Comparison of ENCODE assay signal across 10 cellular contexts in the genomic region with DNA sequence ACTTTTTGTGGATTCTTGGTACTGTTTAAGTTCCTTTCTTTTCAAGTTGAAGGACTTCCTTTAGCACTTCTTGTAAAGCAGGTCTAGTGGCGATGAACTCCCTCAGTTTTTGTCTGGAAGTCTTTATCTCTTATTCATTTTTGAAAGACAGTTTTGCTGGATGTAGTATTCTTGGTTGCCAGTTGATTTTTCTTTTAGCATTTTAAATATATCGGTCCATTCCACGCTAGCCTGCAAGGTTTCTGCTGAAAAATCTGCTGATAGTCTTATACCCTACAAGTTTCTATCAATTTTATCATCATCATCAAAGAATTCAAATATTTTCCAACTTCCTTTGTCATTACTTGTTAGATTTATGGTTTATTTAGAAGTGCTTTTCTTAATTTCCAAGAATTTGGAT. TPM values are rescaled to one million over a fixed set of nuclear protein-coding genes. Genes with fewer than 3 reads are reported as not detected.
"Had no signal": no experiment of that assay in that cellular context is flagged by ENCODE, and none has a peak within 500 bp of the region (broad histone marks: within the 10 kb centered on the region; RNA-seq: fewer than 3 reads in every experiment).

No MANE protein-coding gene starts in this region.

- DNase-seq: GM23248, GOT3, H7, H9, HCEC 1CT, HFFc6 had no signal

- H3K9me3 ChIP-seq: HAP-1 had no signal

- H3K4me1 ChIP-seq: HAP-1 had no signal

- H3K36me3 ChIP-seq: HAP-1 had no signal

- FAIRE-seq: H1, H54 had no signal

- H3K27ac ChIP-seq: GM23248 had no signal

- H3K4me3 ChIP-seq: GM23248, GM23338, HAP-1 had no signal

RNA-seq across cellular contexts. Expression of a gene that starts 40.9 kb away (rescaled TPM):
- polyA plus RNA-seq: GM23248 had no signal
